ENCODE assay signal across 7 cellular contexts in genomic region chr21:7829415-7829814, GRCh38.
DNase-seq lines count a peak whose midpoint lies in the region; ATAC-seq, FAIRE-seq and TF ChIP-seq lines count a peak whose summit lies in the region.
"Not testable (repeated sequence)": the region's sequence is repeated elsewhere in the genome, so short reads cannot be mapped to it uniquely, and the experiment has no call there.

No MANE protein-coding gene starts in this region.

- H3K23ac ChIP-seq in IMR-90 (ENCODE audit: low read depth, low read length) = not testable (repeated sequence)

- H4K8ac ChIP-seq in IMR-90 (ENCODE audit: low read depth in 2 of 2, low read length in 2 of 2) = not testable (repeated sequence)

- not testable (repeated sequence) for H3K9me1 ChIP-seq in IMR-90 (ENCODE audit: insufficient read depth, low read length)

- in situ Hi-C loops in IMR-90 (cut with MboI; ENCODE audit: low sequenced_read_pairs); HepG2 (cut with HindIII; ENCODE audit: extremely low pct_ligation_motif_present, low pct_unique_long_range_greater_than_20kb): not testable (repeated sequence)

- H2BK120ac ChIP-seq in IMR-90 (ENCODE audit: low read depth, low read length) = not testable (repeated sequence)

- not testable (repeated sequence) for H3K36me3 ChIP-seq in IMR-90 (ENCODE audit: control insufficient read depth, insufficient read depth, low read length); heart right ventricle; HepG2 (replicated peaks in 1 of 2; ENCODE audit: control insufficient read depth in 1 of 2, insufficient read depth in 2 of 2, low read length in 2 of 2)

- dilution Hi-C loops in IMR-90 (cut with HindIII; ENCODE audit: low sequenced_read_pairs, unreplicated experiment) = not testable (repeated sequence)

- not testable (repeated sequence) for H4K5ac ChIP-seq in IMR-90 (ENCODE audit: low read depth, low read length)

- H2BK15ac ChIP-seq in IMR-90 (ENCODE audit: low read depth, low read length) = not testable (repeated sequence)

- H2BK5ac ChIP-seq in IMR-90 (ENCODE audit: low read depth, low read length, poor library complexity, severe bottlenecking) = not testable (repeated sequence)

- TF ChIP-seq RAD21 in IMR-90 (IDR thresholded peaks at IDR 0.05; ENCODE audit: low read length); HepG2 (CRISPR knock-in tag; IDR thresholded peaks at IDR 0.05): not testable (repeated sequence)

- DNase-seq in IMR-90; Right ventricle myocardium inferior (ENCODE audit: missing footprints); heart right ventricle; right cardiac atrium; HepG2 (ENCODE audit: low spot score); sciatic nerve (ENCODE audit: low spot score): not testable (repeated sequence)

- H3K14ac ChIP-seq in IMR-90 (replicated peaks; ENCODE audit: low read depth, low read length) = not testable (repeated sequence)

- H3K56ac ChIP-seq in IMR-90 (ENCODE audit: extremely low read depth, insufficient read depth, low read length) = not testable (repeated sequence)

- intact Hi-C loops in IMR-90 (cut with micrococcal nuclease); Right ventricle myocardium inferior (cut with DNase I); heart right ventricle (cut with DNase I); right cardiac atrium (cut with DNase I); HepG2 (cut with micrococcal nuclease; ENCODE audit: unreplicated experiment); sciatic nerve (cut with DNase I): not testable (repeated sequence)

- POLR2A ChIA-PET in IMR-90 (lab: Charles Lee; ENCODE audit: unreplicated experiment); HepG2 (lab: Yijun Ruan, JAX): not testable (repeated sequence)

- not testable (repeated sequence) for TF ChIP-seq EP300 in HepG2 (IDR thresholded peaks at IDR 0.05; ENCODE audit: low read depth in 2 of 2, low read length in 2 of 2); HepG2 (CRISPR knock-in tag; IDR thresholded peaks at IDR 0.05; ENCODE audit: borderline replicate concordance)

- CTCF ChIA-PET in IMR-90 (lab: Yijun Ruan, JAX); HepG2 (lab: Yijun Ruan, JAX; ENCODE audit: low intra/inter-chr PET ratio, low total read pairs): not testable (repeated sequence)

- no CpG with 5 or more reads among the region's 36 CpGs for WGBS in IMR-90 (ENCODE audit: extremely low coverage in 2 of 2, insufficient read length in 1 of 2), 2 experiments
- no CpG with 5 or more reads among the region's 36 CpGs for WGBS in heart right ventricle, 2 donors
- no CpG with 5 or more reads among the region's 36 CpGs for WGBS in right cardiac atrium
- no CpG with 5 or more reads among the region's 36 CpGs for WGBS in HepG2 (ENCODE audit: low lambda C conversion rate)

- not testable (repeated sequence) for H3K4ac ChIP-seq in IMR-90 (ENCODE audit: low read depth, low read length)

- H2AFZ ChIP-seq in IMR-90 (replicated peaks; ENCODE audit: low read length, poor library complexity); HepG2 (ENCODE audit: low read length): not testable (repeated sequence)

- H3K4me3 ChIP-seq in IMR-90 (ENCODE audit: insufficient read depth, low read depth, low read length); heart right ventricle; right cardiac atrium (ENCODE audit: low read length); HepG2 (replicated peaks in 1 of 3; ENCODE audit: insufficient read depth in 1 of 3, low read depth in 2 of 3, low read length in 3 of 3): not testable (repeated sequence)

- H3K79me2 ChIP-seq in HepG2 (ENCODE audit: insufficient read depth, low read length) = not testable (repeated sequence)

- H3K18ac ChIP-seq in IMR-90 (ENCODE audit: low read depth, low read length) = not testable (repeated sequence)

- H3K4me2 ChIP-seq in IMR-90 (ENCODE audit: low read depth, low read length); HepG2 (ENCODE audit: low read depth, low read length): not testable (repeated sequence)

- H2AK5ac ChIP-seq in IMR-90 (ENCODE audit: low read depth, low read length) = not testable (repeated sequence)

- not testable (repeated sequence) for BruUV-seq in IMR-90 (replicated peaks; lab: Mats Ljungman, UMichigan); HepG2 (replicated peaks; lab: Mats Ljungman, UMichigan)

- not testable (repeated sequence) for H4K91ac ChIP-seq in IMR-90 (ENCODE audit: insufficient read depth, low read depth, low read length)

- H2AK9ac ChIP-seq in IMR-90 (replicated peaks; ENCODE audit: low read depth, low read length, poor library complexity) = not testable (repeated sequence)

- H3K9ac ChIP-seq in IMR-90 (ENCODE audit: low read depth, low read length); HepG2 (ENCODE audit: insufficient read depth, low read depth, low read length): not testable (repeated sequence)

- not testable (repeated sequence) for H3K27ac ChIP-seq in IMR-90 (ENCODE audit: insufficient read depth, low read length); heart right ventricle; right cardiac atrium (ENCODE audit: low read length); HepG2 (ENCODE audit: extremely low read length, insufficient read depth, low read length)

- H4K20me1 ChIP-seq in IMR-90 (ENCODE audit: insufficient read depth, low read length); HepG2 (ENCODE audit: insufficient read depth, low read length): not testable (repeated sequence)

- not testable (repeated sequence) for FAIRE-seq in HepG2 (lab: Jason Lieb, UNC)

- H3K9me3 ChIP-seq in IMR-90 (ENCODE audit: control insufficient read depth, insufficient read depth, low read length); heart right ventricle; right cardiac atrium (ENCODE audit: control insufficient read depth, low read length); HepG2 (ENCODE audit: low read length): not testable (repeated sequence)

- TF ChIP-seq POLR2A in IMR-90 (IDR thresholded peaks at IDR 0.05; ENCODE audit: low read depth, low read length); HepG2 (IDR thresholded peaks at IDR 0.05; ENCODE audit: insufficient read depth in 1 of 2, low read depth in 2 of 2, low read length in 2 of 2): not testable (repeated sequence)

- not testable (repeated sequence) for H3K27me3 ChIP-seq in IMR-90 (ENCODE audit: control insufficient read depth, insufficient read depth, low read length); heart right ventricle; right cardiac atrium (ENCODE audit: control insufficient read depth, insufficient read depth); HepG2 (ENCODE audit: control insufficient read depth in 1 of 2, insufficient read depth in 2 of 2, low read length in 2 of 2)

- peak; percentile 94 for ATAC-seq in IMR-90 (ENCODE audit: low read depth)
- ATAC-seq in SK-N-SH treated with all-trans-retinoic acid at 6 μM for 48 hours = peak; percentile 77
- peak; percentile 87 for ATAC-seq in Right ventricle myocardium inferior
- ATAC-seq in heart right ventricle = peak; percentile 79 to 93 (median 92)
- ATAC-seq in right cardiac atrium = peak; percentile 86 to 88
- peak; percentile 84 for ATAC-seq in HepG2
- ATAC-seq in sciatic nerve = peak; percentile 39

- not testable (repeated sequence) for H3K4me1 ChIP-seq in IMR-90 (ENCODE audit: control insufficient read depth, insufficient read depth, low read length); heart right ventricle; right cardiac atrium (ENCODE audit: control insufficient read depth, insufficient read depth, low read length); HepG2 (ENCODE audit: insufficient read depth, low read length)

- TF ChIP-seq CTCF in IMR-90 (conservative IDR thresholded peaks at IDR 0.05; ENCODE audit: low read depth, low read length); heart right ventricle (IDR thresholded peaks at IDR 0.05); HepG2 (CRISPR knock-in tag; IDR thresholded peaks at IDR 0.05): not testable (repeated sequence)

- not testable (repeated sequence) for H2BK20ac ChIP-seq in IMR-90 (ENCODE audit: low read depth, low read length)

- not testable (repeated sequence) for H3K79me1 ChIP-seq in IMR-90 (ENCODE audit: low read depth in 1 of 2, low read length in 2 of 2)

Comparison
In these comparisons a context has a peak if more than half of its experiments do, and no peak if none do; other contexts are left out.
1. ATAC-seq: peak in every context shown above with its lines; median percentile 94 in IMR-90; 92 in heart right ventricle; 87 in Right ventricle myocardium inferior; 87 in right cardiac atrium; 84 in HepG2; 77 in SK-N-SH treated with all-trans-retinoic acid at 6 μM for 48 hours; 39 in sciatic nerve.